In the genomic region with DNA sequence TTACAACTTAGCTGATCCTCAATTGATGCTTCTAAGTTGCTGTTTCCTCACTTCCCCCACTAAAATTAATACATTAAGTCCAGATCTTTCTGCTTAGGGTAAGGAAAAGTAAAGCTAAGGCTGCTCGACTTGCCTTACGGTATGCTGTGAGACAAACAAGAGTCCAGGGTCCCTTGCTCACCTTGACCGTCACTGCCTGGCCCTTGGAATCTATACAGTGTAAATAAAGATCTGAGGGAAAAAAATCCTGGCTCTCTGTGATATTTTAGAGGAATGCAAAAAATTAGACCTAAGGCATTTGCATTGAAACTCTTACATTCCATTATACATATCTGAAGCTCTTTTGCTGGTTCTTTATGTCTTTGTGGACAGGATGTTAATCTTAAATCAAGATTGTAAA, we compare ENCODE assay signal across 34 cellular contexts.
"Had no signal": no experiment of that assay in that cellular context is flagged by ENCODE, and none has a peak within 500 bp of the region (broad histone marks: within the 10 kb centered on the region; RNA-seq: fewer than 3 reads in every experiment).

No MANE protein-coding gene starts in this region.

- H3K4me3 Mint-ChIP-seq: activated CD4-positive, alpha-beta memory T cell treated with anti-CD3 and anti-CD28 coated beads, Interleukin-2, amount 10 ng/mL, durations not matched to agents 7 days and 5 days; activated naive CD8-positive, alpha-beta T cell treated with anti-CD3 and anti-CD28 coated beads for 36 hours; activated T-cell treated with anti-CD3 and anti-CD28 coated beads, Interleukin-2, amount 50 U/mL, for 72 hours; activated T-helper 17 cell treated with anti-CD3 and anti-CD28 coated beads, Interleukin-2, amount 50 U/mL, for 72 hours; central memory CD8-positive, alpha-beta T cell had no signal

- H3K9me3 Mint-ChIP-seq: activated CD4-positive, alpha-beta memory T cell treated with anti-CD3 and anti-CD28 coated beads, Interleukin-2, amount 10 ng/mL, durations not matched to agents 7 days and 5 days; activated naive CD8-positive, alpha-beta T cell treated with anti-CD3 and anti-CD28 coated beads for 36 hours had no signal

- H3K27me3 Mint-ChIP-seq: activated CD4-positive, alpha-beta memory T cell treated with anti-CD3 and anti-CD28 coated beads, Interleukin-2, amount 10 ng/mL, durations not matched to agents 7 days and 5 days; activated naive CD8-positive, alpha-beta T cell treated with anti-CD3 and anti-CD28 coated beads for 36 hours; activated T-helper 17 cell treated with anti-CD3 and anti-CD28 coated beads, Interleukin-2, amount 50 U/mL, for 72 hours; central memory CD8-positive, alpha-beta T cell had no signal

- H3K36me3 Mint-ChIP-seq: activated naive CD8-positive, alpha-beta T cell treated with anti-CD3 and anti-CD28 coated beads for 36 hours had no signal

- H3K4me3 ChIP-seq: ascending aorta, cardiac muscle cell, PC-9 had no signal

- H3K27ac ChIP-seq: ascending aorta, cardiac muscle cell, KMS-11, PC-9, RWPE1, WERI-Rb-1 had no signal

- H3K4me1 Mint-ChIP-seq: activated CD4-positive, alpha-beta memory T cell treated with anti-CD3 and anti-CD28 coated beads, Interleukin-2, amount 10 ng/mL, durations not matched to agents 7 days and 5 days; activated naive CD8-positive, alpha-beta T cell treated with anti-CD3 and anti-CD28 coated beads for 36 hours; activated T-helper 17 cell treated with anti-CD3 and anti-CD28 coated beads, Interleukin-2, amount 50 U/mL, for 72 hours; central memory CD8-positive, alpha-beta T cell had no signal

- H3K9me3 ChIP-seq: ascending aorta had no signal

- H3K9ac ChIP-seq: KMS-11 had no signal

- H3K36me3 ChIP-seq: ascending aorta, cardiac muscle cell, WERI-Rb-1 had no signal

- DNase-seq: activated CD4-positive, alpha-beta memory T cell treated with anti-CD3 and anti-CD28 coated beads, Interleukin-2, amount 10 ng/mL, durations not matched to agents 7 days and 5 days; activated CD4-positive, alpha-beta T cell treated with anti-CD3 and anti-CD28 coated beads for 1 hour; activated CD4-positive, alpha-beta T cell treated with anti-CD3 and anti-CD28 coated beads for 48 hours; activated CD4-positive, CD25-positive, alpha-beta regulatory T cell; activated effector memory CD4-positive, alpha-beta T cell treated with anti-CD3 and anti-CD28 coated beads, Interleukin-2, amount 50 U/mL, for 16 hours; activated naive CD4-positive, alpha-beta T cell; activated naive CD4-positive, alpha-beta T cell treated with anti-CD3 and anti-CD28 coated beads, Interleukin-2, amount 50 U/mL, for 16 hours; activated naive CD8-positive, alpha-beta T cell treated with anti-CD3 and anti-CD28 coated beads for 36 hours; activated T-cell treated with anti-CD3 and anti-CD28 coated beads, Interleukin-2, amount 50 U/mL, for 1 hour; activated T-cell treated with anti-CD3 and anti-CD28 coated beads, Interleukin-2, amount 50 U/mL, for 72 hours; amygdala; MM.1S; MV-4-11; NCI-H1092; NCI-H1436 treated with DMSO at 0.1 percent for 48 hours; NCI-H1694 treated with DMSO at 0.1 percent for 48 hours; NCI-H2029; NCI-H345; NCI-H510A; NCI-H526; NCI-H748 treated with DMSO at 0.1 percent for 48 hours; NK-92 treated with Interleukin-12 subunit alpha and Interleukin-12 subunit beta, amount 100 ng/mL, for 24 hours; PC-9; SIG-M5; SW 1271; T1000; WERI-Rb-1 had no signal

- H3K27ac Mint-ChIP-seq: activated CD4-positive, alpha-beta memory T cell treated with anti-CD3 and anti-CD28 coated beads, Interleukin-2, amount 10 ng/mL, durations not matched to agents 7 days and 5 days; activated naive CD8-positive, alpha-beta T cell treated with anti-CD3 and anti-CD28 coated beads for 36 hours; activated T-cell treated with anti-CD3 and anti-CD28 coated beads, Interleukin-2, amount 50 U/mL, for 72 hours; activated T-helper 17 cell treated with anti-CD3 and anti-CD28 coated beads, Interleukin-2, amount 50 U/mL, for 72 hours had no signal

- H3K27me3 ChIP-seq: ascending aorta, cardiac muscle cell had no signal

- H3K4me1 ChIP-seq: ascending aorta had no signal

- ATAC-seq: activated T-cell treated with anti-CD3 and anti-CD28 coated beads, Interleukin-2, amount 50 U/mL, for 72 hours; activated T-helper 17 cell treated with anti-CD3 and anti-CD28 coated beads, Interleukin-2, amount 50 U/mL, for 72 hours; Right ventricle myocardium inferior had no signal
